Comparison of ENCODE assay signal across 24 cellular contexts in the genomic region with DNA sequence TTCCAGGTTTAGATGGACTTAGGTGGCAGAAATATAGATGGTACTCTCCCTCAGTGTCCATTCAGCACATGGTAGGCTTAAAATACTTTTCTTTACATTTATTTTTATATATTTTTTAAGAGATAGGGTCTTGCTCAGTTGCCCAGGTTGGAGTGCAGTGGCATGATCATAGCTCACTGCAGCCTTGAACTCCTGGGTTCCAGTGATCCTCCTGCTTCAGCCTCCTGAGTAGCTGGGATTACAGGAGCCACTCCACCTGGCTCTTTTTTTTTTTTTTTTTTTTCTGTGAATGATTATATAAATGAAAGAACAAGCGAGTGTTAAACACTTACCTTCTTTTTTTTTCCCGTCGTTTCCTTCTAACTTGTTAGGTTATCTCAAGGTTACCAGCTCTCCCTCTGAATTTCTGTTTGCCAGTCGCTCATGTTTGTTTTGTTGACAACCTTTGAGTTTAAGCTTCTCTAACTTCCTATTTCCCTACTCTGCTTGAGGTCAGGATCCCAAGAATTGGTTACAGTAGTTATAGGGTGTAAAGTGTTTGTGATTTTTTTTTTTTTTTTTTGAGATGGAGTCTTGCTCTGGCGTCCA. TPM values are rescaled to one million over a fixed set of nuclear protein-coding genes. Genes with fewer than 3 reads are reported as not detected.
A peak's percentile ranks its signal among the peaks of the same experiment; 100 is the strongest.
DNase-seq lines count a peak whose midpoint lies in the region; ATAC-seq, FAIRE-seq and TF ChIP-seq lines count a peak whose summit lies in the region.
"Had no signal": no experiment of that assay in that cellular context is flagged by ENCODE, and none has a peak within 500 bp of the region (broad histone marks: within the 10 kb centered on the region; RNA-seq: fewer than 3 reads in every experiment).

No MANE protein-coding gene starts in this region.

- H3K27ac ChIP-seq in kidney (ENCODE audit: low read depth in 2 of 2, low read length in 2 of 2), result peak overlapping the region; percentile 13 to 79
- peak overlapping the region; percentile 72 to 89 (median 85) for H3K27ac ChIP-seq in stomach
- no peak overlapping the region for H3K27ac ChIP-seq in esophagus muscularis mucosa (replicated peaks in 1 of 4)
- H3K27ac ChIP-seq: C4-2B, HL-60 had no signal

- H3K4me1 ChIP-seq in kidney (ENCODE audit: control insufficient read depth in 1 of 2, insufficient read depth in 1 of 2, low read depth in 1 of 2, low read length in 2 of 2), result peaks cover 28 to 36% of the 10 kb centered on the region in 2 donors
- H3K4me1 ChIP-seq in mucosa of descending colon (ENCODE audit: low read depth), result peaks cover 34% of the 10 kb centered on the region
- H3K4me1 ChIP-seq in stomach, result peaks cover 44 to 74% (median 59%) of the 10 kb centered on the region in 4 donors
- peaks cover 28 to 41% (median 32%) of the 10 kb centered on the region in 4 donors for H3K4me1 ChIP-seq in esophagus muscularis mucosa

- ATAC-seq in mucosa of descending colon (peak; percentile 69), GM18909 (IDR thresholded peaks at IDR 0.05; ENCODE audit: poor library complexity, unreplicated experiment) (no peak)

- H3K27me3 ChIP-seq in stomach (no peaks in the 10 kb centered on the region), esophagus muscularis mucosa (no peaks in the 10 kb centered on the region)

- no peak overlapping the region for H3K9ac ChIP-seq in kidney (ENCODE audit: low read length in 2 of 2)
- H3K9ac ChIP-seq: SK-N-SH had no signal

- TF ChIP-seq EP300 in stomach (IDR thresholded peaks at IDR 0.05) (no peak), esophagus muscularis mucosa (IDR thresholded peaks at IDR 0.05) (no peak)

- H3K36me3 ChIP-seq in kidney (ENCODE audit: control insufficient read depth in 1 of 2, insufficient read depth in 2 of 2, low read length in 2 of 2) (peaks cover 0 to 7% of the 10 kb centered on the region in 2 donors), mucosa of descending colon (ENCODE audit: low read depth) (no peaks in the 10 kb centered on the region), stomach (peaks cover 0 to 35% (median 23%) of the 10 kb centered on the region in 4 donors), esophagus muscularis mucosa (peaks cover 21 to 49% (median 30%) of the 10 kb centered on the region in 4 donors)

- DNase-seq in HuH-7.5 (ENCODE audit: low spot score) (peak; percentile 79), kidney (no peak), mucosa of descending colon (peak in 1 of 3 donors; percentile 40), stomach (no peak), esophagus muscularis mucosa (ENCODE audit: extremely low spot score) (no peak), GM20000 (ENCODE audit: low spot score) (no peak)
- DNase-seq in activated T-cell treated with anti-CD3 and anti-CD28 coated beads, Interleukin-2, amount 50 U/mL, for 48 hours, result no peak
- DNase-seq: Calu3; CD8-positive, alpha-beta memory T cell; DMS153; EL; H7; NCI-H1105; NCI-H146; NCI-H2029; NCI-H226; NCI-H510A treated with DMSO at 0.1 percent for 48 hours; NCI-H748 treated with DMSO at 0.1 percent for 48 hours; NK-92 treated with Interleukin-12 subunit alpha and Interleukin-12 subunit beta, amount 100 ng/mL, for 24 hours; SIG-M5 had no signal

- FAIRE-seq in kidney (lab: Jason Lieb, UNC), result no peak

- WGBS in stomach, 5 donors, result 36 to 65% (median 39%) methylated on average over 5 of the region's 5 CpGs
- WGBS in esophagus muscularis mucosa, result 89% methylated on average over 5 of the region's 5 CpGs

- TF ChIP-seq POLR2A in stomach (IDR thresholded peaks at IDR 0.05) (no peak), esophagus muscularis mucosa (IDR thresholded peaks at IDR 0.05; ENCODE audit: low read depth) (no peak)

- H3K9me3 ChIP-seq in kidney (ENCODE audit: control insufficient read depth in 1 of 2, low read length in 2 of 2) (no peaks in the 10 kb centered on the region), mucosa of descending colon (no peaks in the 10 kb centered on the region), stomach (no peaks in the 10 kb centered on the region), esophagus muscularis mucosa (no peaks in the 10 kb centered on the region)
- H3K9me3 ChIP-seq: SK-N-SH had no signal

- H3K4me3 ChIP-seq in kidney (ENCODE audit: low read length in 2 of 2) (no peak overlapping the region), mucosa of descending colon (no peak overlapping the region), stomach (no peak overlapping the region), esophagus muscularis mucosa (no peak overlapping the region)

- no peak for TF ChIP-seq CTCF in kidney (IDR thresholded peaks at IDR 0.05; ENCODE audit: borderline replicate concordance, extremely low read depth, insufficient read depth)
- no peak for TF ChIP-seq CTCF in mucosa of descending colon (IDR thresholded peaks at IDR 0.05)
- TF ChIP-seq CTCF in stomach (IDR thresholded peaks at IDR 0.05), result no peak
- TF ChIP-seq CTCF in esophagus muscularis mucosa (IDR thresholded peaks at IDR 0.05), result no peak
- TF ChIP-seq CTCF in GM20000 (IDR thresholded peaks at IDR 0.05; ENCODE audit: extremely low read depth, missing control alignments), result no peak

- intact Hi-C loops in kidney (cut with DNase I) (no loop called here), mucosa of descending colon (cut with DNase I, micrococcal nuclease) (no loop called here), stomach (cut with DNase I; ENCODE audit: low total_unique reads) (no loop called here), esophagus muscularis mucosa (cut with DNase I) (no loop called here)

RNA-seq across cellular contexts. Expression of a gene that starts 18.9 kb away (rescaled TPM):
- 157 TPM for total RNA-seq in kidney
- polyA plus RNA-seq in kidney (ENCODE audit: insufficient read depth, low read depth, low replicate concordance), result 348 TPM
- total RNA-seq in mucosa of descending colon, result 100 to 1,000 TPM in 2 of 3 donors, 10 to 100 TPM in 1; 58.0 to 152 (median 117) TPM
- 100 to 1,000 TPM in 3 of 5 donors, 10 to 100 TPM in 2; 75.2 to 263 (median 138) TPM for total RNA-seq in stomach
- 10 to 100 TPM; 61.0 to 79.9 (median 64.5) TPM for polyA plus RNA-seq in stomach
- total RNA-seq in esophagus muscularis mucosa, result 100 to 1,000 TPM in 3 of 4 donors, 10 to 100 TPM in 1; 90.1 to 317 (median 165) TPM

Comparison
In these comparisons a context has a peak if more than half of its experiments do, and no peak if none do; other contexts are left out.
1. H3K27ac ChIP-seq: peak in kidney (2 of 2) and stomach (5 of 5); none in esophagus muscularis mucosa (0 of 4).